ENCODE assay signal across 17 cellular contexts in the genomic region with DNA sequence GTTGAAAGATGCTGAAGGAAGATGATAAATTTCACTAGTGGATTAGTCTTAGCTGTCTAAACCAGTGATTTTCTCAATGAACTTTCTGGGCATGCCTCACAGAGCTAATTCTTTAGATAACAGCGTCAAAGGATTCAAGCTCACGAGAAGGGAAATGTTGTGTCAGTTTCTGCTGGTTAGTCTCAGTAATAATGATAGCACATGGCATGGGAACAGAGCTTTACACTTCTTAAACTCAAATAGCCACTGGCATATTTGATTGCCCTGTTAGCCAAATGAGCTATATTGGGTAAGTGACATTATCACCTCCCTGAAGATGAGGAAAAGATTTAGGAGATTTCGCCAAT.
A peak's percentile ranks its signal among the peaks of the same experiment; 100 is the strongest.
DNase-seq lines count a peak whose midpoint lies in the region; ATAC-seq and TF ChIP-seq lines count a peak whose summit lies in the region.
"Had no signal": no experiment of that assay in that cellular context is flagged by ENCODE, and none has a peak within 500 bp of the region (broad histone marks: within the 10 kb centered on the region; RNA-seq: fewer than 3 reads in every experiment).

No MANE protein-coding gene starts in this region.

- BruUV-seq in mammary epithelial cell (replicated peaks; lab: Mats Ljungman, UMichigan), result no TSS peak

- WGBS in mammary epithelial cell (ENCODE audit: low coverage, missing lambda C conversion rate), result 100% methylated on average over 3 of the region's 3 CpGs

- intact Hi-C loops in mammary epithelial cell (cut with micrococcal nuclease), result no loop called here
- intact Hi-C loops in breast epithelium (cut with DNase I; ENCODE audit: low total_unique reads), result no loop called here

- peaks cover 5% of the 10 kb centered on the region for H3K9me3 Mint-ChIP-seq in type B pancreatic cell

- H3K9ac ChIP-seq in mammary epithelial cell (ENCODE audit: insufficient read depth, low read length), result no peak overlapping the region
- H3K9ac ChIP-seq: BLaER1 had no signal

- H4K20me1 ChIP-seq in mammary epithelial cell (ENCODE audit: insufficient read depth, low read length), result no peaks in the 10 kb centered on the region
- H4K20me1 ChIP-seq: BLaER1 had no signal

- no peak for DNase-seq in mammary epithelial cell
- DNase-seq in breast epithelium (ENCODE audit: low spot score in 2 of 2), result no peak
- DNase-seq in iris pigment epithelial cell (ENCODE audit: low read depth), result peak; percentile 42
- no peak for DNase-seq in type B pancreatic cell (ENCODE audit: extremely low spot score, unreplicated experiment)
- no peak for DNase-seq in NCI-H524 (lab: John Stamatoyannopoulos, UW)
- DNase-seq in NCI-H524 treated with DMSO at 0.1 percent for 48 hours (lab: John Stamatoyannopoulos, UW), result no peak
- DNase-seq: CD8-positive, alpha-beta memory T cell; GF-D8; H9; NCI-H1417; NCI-H2029 treated with DMSO at 0.1 percent for 48 hours; NCI-H526 treated with DMSO at 0.1 percent for 48 hours; SHP77 had no signal

- peaks cover 26% of the 10 kb centered on the region for H3K4me1 Mint-ChIP-seq in type B pancreatic cell (ENCODE audit: unreplicated experiment)
- H3K4me1 Mint-ChIP-seq: CD8-positive, alpha-beta memory T cell had no signal

- no peaks in the 10 kb centered on the region for H3K27me3 ChIP-seq in mammary epithelial cell (ENCODE audit: insufficient read depth, low read length)
- H3K27me3 ChIP-seq in breast epithelium, result no peaks in the 10 kb centered on the region
- H3K27me3 ChIP-seq: BLaER1 had no signal

- no peak overlapping the region for H3K27ac ChIP-seq in mammary epithelial cell (ENCODE audit: insufficient read depth, low read depth, low read length)
- H3K27ac ChIP-seq in breast epithelium, result no peak overlapping the region
- H3K27ac ChIP-seq: 22Rv1, BLaER1 had no signal

- H3K27me3 Mint-ChIP-seq in type B pancreatic cell, result no peaks in the 10 kb centered on the region
- H3K27me3 Mint-ChIP-seq: CD8-positive, alpha-beta memory T cell had no signal

- peak; percentile 20; the same call in 2 of the 3 replicates for ATAC-seq in SK-N-SH treated with all-trans-retinoic acid at 6 μM for 48 hours
- ATAC-seq in HG02981 (IDR thresholded peaks at IDR 0.05; ENCODE audit: unreplicated experiment), result no peak

- in situ Hi-C loops in mammary epithelial cell (cut with MboI; ENCODE audit: low sequenced_read_pairs in 2 of 2), result no loop called here

- TF ChIP-seq CTCF in mammary epithelial cell (conservative IDR thresholded peaks at IDR 0.05 in 1 of 2, IDR thresholded peaks at IDR 0.05 in 1 of 2; ENCODE audit: extremely low read depth in 1 of 2, insufficient read depth in 1 of 2, low read depth in 1 of 2, low read length in 2 of 2) (no peak), breast epithelium (IDR thresholded peaks at IDR 0.05) (no peak), type B pancreatic cell (conservative IDR thresholded peaks at IDR 0.05) (no peak)

- H3K27ac Mint-ChIP-seq in type B pancreatic cell, result peak overlapping the region; percentile 36
- H3K27ac Mint-ChIP-seq: CD8-positive, alpha-beta memory T cell had no signal

- H3K36me3 Mint-ChIP-seq in type B pancreatic cell, result no peaks in the 10 kb centered on the region

- H3K4me3 ChIP-seq in mammary epithelial cell (replicated peaks in 1 of 3; ENCODE audit: insufficient read depth in 1 of 3, low read depth in 2 of 3, low read length in 3 of 3) (no peak overlapping the region), breast epithelium (no peak overlapping the region)
- H3K4me3 ChIP-seq: BLaER1 had no signal

- CTCF ChIA-PET in mammary epithelial cell (lab: Charles Lee; ENCODE audit: low non-redundant PET), result interaction anchor here (0.7 kb wide), 1 partner anchor 109 kb away, joined by 5 read pairs; no protein-coding TSS in a partner anchor

- H3K4me1 ChIP-seq in mammary epithelial cell (ENCODE audit: insufficient read depth, low read length), result peaks cover 30% of the 10 kb centered on the region
- H3K4me1 ChIP-seq in breast epithelium, result no peaks in the 10 kb centered on the region
- H3K4me1 ChIP-seq: BLaER1 had no signal

- H3K36me3 ChIP-seq in mammary epithelial cell (ENCODE audit: insufficient read depth, low read length) (no peaks in the 10 kb centered on the region), breast epithelium (no peaks in the 10 kb centered on the region)
- H3K36me3 ChIP-seq: BLaER1 had no signal

- no peak overlapping the region for H3K4me3 Mint-ChIP-seq in type B pancreatic cell
- H3K4me3 Mint-ChIP-seq: CD8-positive, alpha-beta memory T cell; H9 had no signal

- no peak for TF ChIP-seq POLR2A in breast epithelium (IDR thresholded peaks at IDR 0.05)

- dilution Hi-C loops in mammary epithelial cell (cut with HindIII; ENCODE audit: low sequenced_read_pairs), result no loop called here

- no peak overlapping the region for H3K4me2 ChIP-seq in mammary epithelial cell (ENCODE audit: insufficient read depth, low read depth, low read length)
- H3K4me2 ChIP-seq: BLaER1 had no signal

- H3K9me3 ChIP-seq in mammary epithelial cell (replicated peaks; ENCODE audit: insufficient read depth, low read length), result peaks cover 4% of the 10 kb centered on the region
- peaks cover 0 to 16% of the 10 kb centered on the region in 2 donors for H3K9me3 ChIP-seq in breast epithelium

- H2AFZ ChIP-seq in mammary epithelial cell (ENCODE audit: low read depth, low read length), result peak overlapping the region; percentile 22

- no peaks in the 10 kb centered on the region for H3K79me2 ChIP-seq in mammary epithelial cell (ENCODE audit: insufficient read depth, low read length)

TF ChIP-seq in SK-N-SH treated with all-trans-retinoic acid at 6 μM for 48 hours, 23 proteins besides CTCF, POLR2A, EP300 and RAD21:
- TF ChIP-seq ZNF8 (CRISPR knock-in tag; IDR thresholded peaks at IDR 0.05) (no peak), TOX (CRISPR knock-in tag; IDR thresholded peaks at IDR 0.05; ENCODE audit: borderline replicate concordance) (no peak), ZFP30 (CRISPR knock-in tag; IDR thresholded peaks at IDR 0.05) (no peak), RARB (CRISPR knock-in tag; IDR thresholded peaks at IDR 0.05) (no peak), CSDC2 (CRISPR knock-in tag; IDR thresholded peaks at IDR 0.05) (no peak), ZC3H10 (CRISPR knock-in tag; IDR thresholded peaks at IDR 0.05) (no peak), ZFP3 (CRISPR knock-in tag; IDR thresholded peaks at IDR 0.05) (no peak), SNAI2 (CRISPR knock-in tag; IDR thresholded peaks at IDR 0.05) (no peak), PPARA (CRISPR knock-in tag; IDR thresholded peaks at IDR 0.05; ENCODE audit: borderline replicate concordance) (no peak), ESRRG (CRISPR knock-in tag; IDR thresholded peaks at IDR 0.05) (no peak), ZNF565 (CRISPR knock-in tag; conservative IDR thresholded peaks at IDR 0.05; ENCODE audit: low read depth) (no peak)
- TF ChIP-seq, protein P1, sequence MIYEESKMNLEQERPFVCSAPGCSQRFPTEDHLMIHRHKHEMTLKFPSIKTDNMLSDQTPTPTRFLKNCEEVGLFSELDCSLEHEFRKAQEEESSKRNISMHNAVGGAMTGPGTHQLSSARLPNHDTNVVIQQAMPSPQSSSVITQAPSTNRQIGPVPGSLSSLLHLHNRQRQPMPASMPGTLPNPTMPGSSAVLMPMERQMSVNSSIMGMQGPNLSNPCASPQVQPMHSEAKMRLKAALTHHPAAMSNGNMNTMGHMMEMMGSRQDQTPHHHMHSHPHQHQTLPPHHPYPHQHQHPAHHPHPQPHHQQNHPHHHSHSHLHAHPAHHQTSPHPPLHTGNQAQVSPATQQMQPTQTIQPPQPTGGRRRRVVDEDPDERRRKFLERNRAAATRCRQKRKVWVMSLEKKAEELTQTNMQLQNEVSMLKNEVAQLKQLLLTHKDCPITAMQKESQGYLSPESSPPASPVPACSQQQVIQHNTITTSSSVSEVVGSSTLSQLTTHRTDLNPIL (CRISPR knock-in tag; IDR thresholded peaks at IDR 0.05; ENCODE audit: low read depth), result no peak
- TF ChIP-seq, protein P2, sequence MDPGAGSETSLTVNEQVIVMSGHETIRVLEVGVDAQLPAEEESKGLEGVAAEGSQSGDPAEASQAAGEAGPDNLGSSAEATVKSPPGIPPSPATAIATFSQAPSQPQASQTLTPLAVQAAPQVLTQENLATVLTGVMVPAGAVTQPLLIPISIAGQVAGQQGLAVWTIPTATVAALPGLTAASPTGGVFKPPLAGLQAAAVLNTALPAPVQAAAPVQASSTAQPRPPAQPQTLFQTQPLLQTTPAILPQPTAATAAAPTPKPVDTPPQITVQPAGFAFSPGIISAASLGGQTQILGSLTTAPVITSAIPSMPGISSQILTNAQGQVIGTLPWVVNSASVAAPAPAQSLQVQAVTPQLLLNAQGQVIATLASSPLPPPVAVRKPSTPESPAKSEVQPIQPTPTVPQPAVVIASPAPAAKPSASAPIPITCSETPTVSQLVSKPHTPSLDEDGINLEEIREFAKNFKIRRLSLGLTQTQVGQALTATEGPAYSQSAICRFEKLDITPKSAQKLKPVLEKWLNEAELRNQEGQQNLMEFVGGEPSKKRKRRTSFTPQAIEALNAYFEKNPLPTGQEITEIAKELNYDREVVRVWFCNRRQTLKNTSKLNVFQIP (CRISPR knock-in tag; IDR thresholded peaks at IDR 0.05; ENCODE audit: borderline replicate concordance, low read depth), result no peak
